ENCODE assay signal across 1 cellular context in genomic region chr15:79003301-79003700, GRCh38.
TF ChIP-seq lines count a peak whose summit lies in the region.

No MANE protein-coding gene starts in this region.

TF ChIP-seq in H1, 55 proteins besides CTCF, POLR2A, EP300 and RAD21:
- TF ChIP-seq CHD7 (IDR thresholded peaks at IDR 0.05; ENCODE audit: insufficient replicate concordance, low read length) (no peak), GABPA (IDR thresholded peaks at IDR 0.05; ENCODE audit: borderline replicate concordance, insufficient read depth, low read length) (no peak), SP2 (IDR thresholded peaks at IDR 0.05; ENCODE audit: low read length) (no peak), CTBP2 (IDR thresholded peaks at IDR 0.05; ENCODE audit: borderline replicate concordance, insufficient read depth, insufficient read length, low read length) (no peak), JUND (IDR thresholded peaks at IDR 0.05; ENCODE audit: low read length) (no peak), NRF1 (IDR thresholded peaks at IDR 0.05; ENCODE audit: low read depth, low read length) (no peak), BCL11A (IDR thresholded peaks at IDR 0.05; ENCODE audit: low read depth in 2 of 2, low read length in 2 of 2) (no peak), SUZ12 (IDR thresholded peaks at IDR 0.05; ENCODE audit: low read length) (no peak), CBX8 (IDR thresholded peaks at IDR 0.05; ENCODE audit: borderline replicate concordance, low read depth, low read length) (no peak)
